Comparison of ENCODE assay signal across 1 cellular context in the genomic region with DNA sequence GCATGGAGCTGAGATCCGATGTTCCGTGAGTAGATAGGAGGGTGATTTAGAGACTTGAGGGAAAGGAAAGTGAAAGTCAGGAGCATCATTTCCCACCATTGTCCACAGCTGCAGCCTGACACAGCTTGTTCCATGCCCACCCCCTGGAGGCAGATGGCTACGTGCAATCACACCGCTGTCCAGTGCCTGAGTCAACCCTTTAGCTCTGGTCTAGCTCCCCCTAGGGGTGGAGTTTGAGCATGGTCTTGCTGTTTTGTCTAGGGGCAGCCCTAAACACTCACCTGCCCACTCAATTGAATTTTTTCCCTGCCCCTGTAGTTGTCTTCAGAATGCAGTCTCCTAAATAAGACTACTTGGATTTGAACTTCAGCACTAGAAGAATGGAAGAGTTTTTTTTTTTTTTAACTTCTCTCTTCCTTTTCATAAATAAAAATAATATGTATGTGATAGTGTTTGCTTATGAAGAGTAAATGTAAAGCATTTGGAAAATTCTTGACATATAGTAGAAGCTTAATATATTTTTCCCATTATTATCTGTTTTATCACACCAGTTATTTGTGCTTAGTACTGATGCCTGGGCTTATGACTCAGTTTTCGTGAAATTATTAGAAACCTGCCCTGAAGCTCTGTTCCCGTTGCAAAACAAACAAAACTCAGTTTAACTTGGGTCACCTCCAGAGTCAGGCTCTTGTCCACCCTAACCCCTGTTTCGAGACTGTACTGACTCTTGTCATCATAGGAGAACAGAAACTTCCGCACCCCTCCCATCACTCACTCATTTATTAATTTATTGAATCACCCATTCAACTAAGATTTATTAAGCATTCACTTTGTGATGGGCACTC.
TF ChIP-seq lines count a peak whose summit lies in the region.

No MANE protein-coding gene starts in this region.

TF ChIP-seq in IMR-90, 13 proteins besides CTCF, POLR2A, EP300 and RAD21 (continued from another document):
- no peak for TF ChIP-seq FOS (IDR thresholded peaks at IDR 0.05; ENCODE audit: low read depth, low read length)
- TF ChIP-seq BHLHE40 (IDR thresholded peaks at IDR 0.05; ENCODE audit: low read depth, low read length): no peak
- TF ChIP-seq, protein P1, sequence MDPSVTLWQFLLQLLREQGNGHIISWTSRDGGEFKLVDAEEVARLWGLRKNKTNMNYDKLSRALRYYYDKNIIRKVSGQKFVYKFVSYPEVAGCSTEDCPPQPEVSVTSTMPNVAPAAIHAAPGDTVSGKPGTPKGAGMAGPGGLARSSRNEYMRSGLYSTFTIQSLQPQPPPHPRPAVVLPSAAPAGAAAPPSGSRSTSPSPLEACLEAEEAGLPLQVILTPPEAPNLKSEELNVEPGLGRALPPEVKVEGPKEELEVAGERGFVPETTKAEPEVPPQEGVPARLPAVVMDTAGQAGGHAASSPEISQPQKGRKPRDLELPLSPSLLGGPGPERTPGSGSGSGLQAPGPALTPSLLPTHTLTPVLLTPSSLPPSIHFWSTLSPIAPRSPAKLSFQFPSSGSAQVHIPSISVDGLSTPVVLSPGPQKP (IDR thresholded peaks at IDR 0.05; ENCODE audit: borderline replicate concordance, low read depth, low read length): no peak
